Comparison of ENCODE assay signal across 24 cellular contexts in genomic region chr19:48529156-48529555, GRCh38. TPM values are rescaled to one million over a fixed set of nuclear protein-coding genes. Genes with fewer than 3 reads are reported as not detected.
"Had no signal": no experiment of that assay in that cellular context is flagged by ENCODE, and none has a peak within 500 bp of the region (broad histone marks: within the 10 kb centered on the region; RNA-seq: fewer than 3 reads in every experiment).

No MANE protein-coding gene starts in this region.

- H3K36me3 ChIP-seq: esophagus muscularis mucosa, gastrocnemius medialis, heart right ventricle, right atrium auricular region had no signal

- H3K4me3 ChIP-seq: coronary artery, dorsolateral prefrontal cortex, esophagus muscularis mucosa, gastrocnemius medialis, heart right ventricle, mucosa of descending colon, right atrium auricular region had no signal

- H3K4me1 ChIP-seq: esophagus muscularis mucosa, gastrocnemius medialis, heart right ventricle, right atrium auricular region had no signal

- H3K27ac ChIP-seq: coronary artery, dorsolateral prefrontal cortex, epithelial cell of prostate, esophagus muscularis mucosa, gastrocnemius medialis, heart right ventricle, right atrium auricular region had no signal

- H3K27me3 ChIP-seq: right atrium auricular region had no signal

- FAIRE-seq: endometrium, small intestine had no signal

- DNase-seq: dorsolateral prefrontal cortex; effector CD8-positive, alpha-beta T cell; gastrocnemius medialis; heart right ventricle; hypothalamus; islet precursor cell; mammary epithelial cell; mucosa of descending colon; natural killer cell; small intestine; stimulated activated CD4-positive, alpha-beta T cell treated with anti-CD3 and anti-CD28 coated beads, Interleukin-12 subunit alpha, Interleukin-12 subunit beta, amount 100 ng/mL, for 4 hours; stimulated activated naive CD4-positive, alpha-beta T cell; trophoblast cell had no signal

- ATAC-seq: gastrocnemius medialis, heart right ventricle, left lobe of liver, mucosa of descending colon, natural killer cell had no signal

RNA-seq across cellular contexts. Expression of gene LMTK3, which starts 17.5 kb away (rescaled TPM):
- total RNA-seq: gastrocnemius medialis had no signal

RNA-seq across cellular contexts. Expression of gene SULT2B1, which starts 22.8 kb away (rescaled TPM):
- total RNA-seq: fibroblast of villous mesenchyme, gastrocnemius medialis, left lobe of liver, myocyte, neural crest cell, osteocyte, pulmonary artery endothelial cell, right atrium auricular region had no signal
